In genomic region chr19:3608079-3608641, GRCh38 we compare ENCODE assay signal across 7 cellular contexts. TPM values are rescaled to one million over a fixed set of nuclear protein-coding genes. Genes with fewer than 3 reads are reported as not detected.
DNase-seq lines count a peak whose midpoint lies in the region; TF ChIP-seq lines count a peak whose summit lies in the region.
"Had no signal": no experiment of that assay in that cellular context is flagged by ENCODE, and none has a peak within 500 bp of the region (broad histone marks: within the 10 kb centered on the region; RNA-seq: fewer than 3 reads in every experiment).

No MANE protein-coding gene starts in this region.

- peaks cover 17% of the 10 kb centered on the region for H3K4me1 ChIP-seq in hepatocyte (ENCODE audit: insufficient read depth)

- no peak for TF ChIP-seq POLR2A in NB4 (IDR thresholded peaks at IDR 0.05; ENCODE audit: extremely low read depth, insufficient read length)

- peak; percentile 88 for DNase-seq in NB4 (ENCODE audit: low read depth)
- DNase-seq in hepatocyte (ENCODE audit: low spot score): no peak
- no peak for DNase-seq in kidney tubule cell (ENCODE audit: low spot score)
- no peak for DNase-seq in GM03348 (ENCODE audit: low spot score)
- DNase-seq in ACHN: no peak
- DNase-seq: NCI-H1694 treated with DMSO at 0.1 percent for 48 hours had no signal

- 58% methylated on average over 3 of the region's 3 CpGs for WGBS in hepatocyte (ENCODE audit: low lambda C conversion rate, missing lambda C conversion rate)

- H2AFZ ChIP-seq in hepatocyte: no peak overlapping the region

- peak overlapping the region; percentile 82 for H3K4me2 ChIP-seq in hepatocyte

- no peaks in the 10 kb centered on the region for H4K20me1 ChIP-seq in hepatocyte (ENCODE audit: insufficient read depth, poor library complexity, severe bottlenecking)

- H3K9me3 ChIP-seq in hepatocyte (ENCODE audit: low read depth): no peaks in the 10 kb centered on the region

- H3K27me3 ChIP-seq in hepatocyte: peaks cover 27% of the 10 kb centered on the region

- TF ChIP-seq CTCF in 22Rv1 (IDR thresholded peaks at IDR 0.05) (no peak), NB4 (IDR thresholded peaks at IDR 0.05; ENCODE audit: low read depth, low read length) (no peak), hepatocyte (IDR thresholded peaks at IDR 0.05; ENCODE audit: poor library complexity) (no peak)

- H3K79me2 ChIP-seq in hepatocyte: no peaks in the 10 kb centered on the region

- no peaks in the 10 kb centered on the region for H3K9me2 ChIP-seq in hepatocyte (replicated peaks; ENCODE audit: insufficient read depth)

- no peaks in the 10 kb centered on the region for H3K36me3 ChIP-seq in hepatocyte (replicated peaks; ENCODE audit: insufficient read depth, low read depth)

- H3K27ac ChIP-seq in 22Rv1 (peak overlapping the region; percentile 69), hepatocyte (peak overlapping the region; percentile 53)

- peak overlapping the region; percentile 36 for H3K4me3 ChIP-seq in NB4 (ENCODE audit: low read depth, low read length)
- H3K4me3 ChIP-seq in hepatocyte: no peak overlapping the region

- in situ Hi-C loops in ACHN (cut with HindIII; ENCODE audit: low pct_ligation_motif_present, low pct_unique_long_range_greater_than_20kb, low sequenced_read_pairs): no loop called here

RNA-seq across cellular contexts. Expression of gene TBXA2R, which starts 1.5 kb away (rescaled TPM):
- 0.12 and 0.70 TPM in 2 replicates for total RNA-seq in hepatocyte
- polyA plus RNA-seq in hepatocyte: 1.2 and 2.0 TPM in 2 replicates

RNA-seq across cellular contexts. Expression of gene CACTIN, which starts 18.4 kb away (rescaled TPM):
- total RNA-seq in hepatocyte: 15.5 and 18.3 TPM in 2 replicates
- 15.7 and 18.3 TPM in 2 replicates for polyA plus RNA-seq in hepatocyte

RNA-seq across cellular contexts. Expression of gene GIPC3, which starts 22.9 kb away (rescaled TPM):
- total RNA-seq in hepatocyte: 0.04 TPM in 1 of 2 replicates, not detected in the other
- 0.19 and 0.28 TPM in 2 replicates for polyA plus RNA-seq in hepatocyte

RNA-seq across cellular contexts. Expression of gene HMG20B, which starts 35.4 kb away (rescaled TPM):
- 61.4 and 62.6 TPM in 2 replicates for total RNA-seq in hepatocyte
- 82.3 and 105 TPM in 2 replicates for polyA plus RNA-seq in hepatocyte

RNA-seq across cellular contexts. Expression of gene MFSD12, which starts 50.8 kb away (rescaled TPM):
- 39.3 and 44.7 TPM in 2 replicates for total RNA-seq in hepatocyte
- polyA plus RNA-seq in hepatocyte: 57.7 and 63.5 TPM in 2 replicates
